Comparison of ENCODE assay signal across 17 cellular contexts in genomic region chr20:9837634-9838033, GRCh38. TPM values are rescaled to one million over a fixed set of nuclear protein-coding genes. Genes with fewer than 3 reads are reported as not detected.
A peak's percentile ranks its signal among the peaks of the same experiment; 100 is the strongest.
DNase-seq lines count a peak whose midpoint lies in the region; ATAC-seq and TF ChIP-seq lines count a peak whose summit lies in the region.
"Had no signal": no experiment of that assay in that cellular context is flagged by ENCODE, and none has a peak within 500 bp of the region (broad histone marks: within the 10 kb centered on the region; RNA-seq: fewer than 3 reads in every experiment).

No MANE protein-coding gene starts in this region.

- DNase-seq in A673 (ENCODE audit: low spot score) (peak; percentile 4), ascending aorta (ENCODE audit: low spot score in 2 of 2) (no peak), SKM-1 treated with dmso at 0.1 percent for 144 hours (lab: John Stamatoyannopoulos, UW; ENCODE audit: unreplicated experiment) (no peak), heart left ventricle (no peak), SHP77 (lab: John Stamatoyannopoulos, UW) (no peak)
- DNase-seq: activated CD8-positive, alpha-beta T cell treated with anti-CD3 and anti-CD28 coated beads for 36 hours; activated gamma-delta T cell; DMS153; gastrocnemius medialis; NCI-H1048; SJCRH30; stimulated activated CD8-positive, alpha-beta memory T cell treated with anti-CD3 and anti-CD28 coated beads, Interleukin-4, amount 100 ng/mL, for 48 hours; upper lobe of right lung had no signal

- POLR2A ChIA-PET in A673 (lab: Charles Lee; ENCODE audit: low non-redundant PET): no interaction called here

- no peak overlapping the region for H3K27ac ChIP-seq in A673 (ENCODE audit: low read depth, low read length, poor library complexity, severe bottlenecking)
- H3K27ac ChIP-seq in HUES64 (ENCODE audit: low read depth, low read length): no peak overlapping the region
- H3K27ac ChIP-seq in ascending aorta: no peak overlapping the region
- no peak overlapping the region for H3K27ac ChIP-seq in iPS-18a (ENCODE audit: low read length)
- no peak overlapping the region for H3K27ac ChIP-seq in heart left ventricle
- H3K27ac ChIP-seq: gastrocnemius medialis, SJCRH30, upper lobe of right lung had no signal

- ATAC-seq in heart left ventricle (no peak), GM19452 (IDR thresholded peaks at IDR 0.05; ENCODE audit: unreplicated experiment) (no peak)
- ATAC-seq: activated CD8-positive, alpha-beta T cell treated with anti-CD3 and anti-CD28 coated beads for 36 hours; gastrocnemius medialis had no signal

- no peak for TF ChIP-seq CTCF in A673 (conservative IDR thresholded peaks at IDR 0.05; ENCODE audit: low read depth, low read length)
- TF ChIP-seq CTCF in ascending aorta (IDR thresholded peaks at IDR 0.05): no peak
- no peak for TF ChIP-seq CTCF in heart left ventricle (IDR thresholded peaks at IDR 0.05)

- H3K4me1 ChIP-seq in A673 (ENCODE audit: insufficient read depth, low read length, poor library complexity, severe bottlenecking) (peaks cover 6% of the 10 kb centered on the region), HUES64 (ENCODE audit: insufficient read depth, low read length) (no peaks in the 10 kb centered on the region; the same call in 1 of the 2 replicates), ascending aorta (no peaks in the 10 kb centered on the region), iPS-18a (ENCODE audit: control insufficient read depth, low read depth, low read length) (no peaks in the 10 kb centered on the region), heart left ventricle (peaks cover 0 to 9% (median 0%) of the 10 kb centered on the region in 12 donors)
- H3K4me1 ChIP-seq: gastrocnemius medialis, SJCRH30 had no signal

- CTCF ChIA-PET in A673 (lab: Charles Lee): no interaction called here

- H3K36me3 ChIP-seq in A673 (ENCODE audit: insufficient read depth, low read length, poor library complexity, severe bottlenecking) (no peaks in the 10 kb centered on the region), HUES64 (ENCODE audit: insufficient read depth, low read length) (no peaks in the 10 kb centered on the region), ascending aorta (no peaks in the 10 kb centered on the region), iPS-18a (ENCODE audit: control insufficient read depth, low read depth, low read length) (no peaks in the 10 kb centered on the region), heart left ventricle (no peaks in the 10 kb centered on the region)
- H3K36me3 ChIP-seq: gastrocnemius medialis, SJCRH30, upper lobe of right lung had no signal

- no TSS peak for BruUV-seq in A673 (replicated peaks; lab: Mats Ljungman, UMichigan)

- H3K9me3 ChIP-seq in A673 (ENCODE audit: low read depth, low read length, poor library complexity, severe bottlenecking): no peaks in the 10 kb centered on the region
- no peaks in the 10 kb centered on the region for H3K9me3 ChIP-seq in HUES64 (ENCODE audit: insufficient read depth, low read depth, low read length)
- H3K9me3 ChIP-seq in ascending aorta: no peaks in the 10 kb centered on the region
- no peaks in the 10 kb centered on the region for H3K9me3 ChIP-seq in iPS-18a (ENCODE audit: control insufficient read depth, low read depth, low read length)
- H3K9me3 ChIP-seq in heart left ventricle: peaks cover 0 to 8% (median 0%) of the 10 kb centered on the region in 12 donors
- H3K9me3 ChIP-seq: gastrocnemius medialis, SJCRH30, upper lobe of right lung had no signal

- TF ChIP-seq POLR2A in heart left ventricle (IDR thresholded peaks at IDR 0.05): no peak

- WGBS in HUES64: 75% methylated on average over 7 of the region's 7 CpGs
- WGBS in heart left ventricle, 4 donors: 39 to 50% (median 43%) methylated on average over 7 of the region's 7 CpGs

- intact Hi-C loops in A673 (cut with micrococcal nuclease; ENCODE audit: unreplicated experiment) (no loop called here), ascending aorta (cut with DNase I) (loop anchor here (10.0 kb wide), 1 partner anchor 773 kb away; the partner anchor contains the start of gene PLCB4), heart left ventricle (cut with DNase I) (no loop called here)

- H3K4me3 ChIP-seq in A673 (ENCODE audit: low read depth, low read length, poor library complexity, severe bottlenecking): no peak overlapping the region
- peak overlapping the region; percentile 83 for H3K4me3 ChIP-seq in HUES64 (ENCODE audit: low read length)
- H3K4me3 ChIP-seq in ascending aorta: peak overlapping the region; percentile 53 to 75
- H3K4me3 ChIP-seq in iPS-18a (ENCODE audit: low read length): peak overlapping the region; percentile 79
- H3K4me3 ChIP-seq in heart left ventricle: no peak overlapping the region
- H3K4me3 ChIP-seq: gastrocnemius medialis, SJCRH30 had no signal

- H3K27me3 ChIP-seq in A673 (replicated peaks; ENCODE audit: insufficient read depth, low read depth, low read length, poor library complexity): peaks cover 73% of the 10 kb centered on the region
- peaks cover 37% of the 10 kb centered on the region for H3K27me3 ChIP-seq in HUES64 (ENCODE audit: insufficient read depth, low read length)
- H3K27me3 ChIP-seq in ascending aorta: no peaks in the 10 kb centered on the region
- H3K27me3 ChIP-seq in iPS-18a (ENCODE audit: control insufficient read depth, insufficient read depth, low read length): peaks cover 31% of the 10 kb centered on the region
- peaks cover 6 to 51% (median 18%) of the 10 kb centered on the region in 9 donors for H3K27me3 ChIP-seq in heart left ventricle

- H3K9ac ChIP-seq in HUES64 (ENCODE audit: low read depth, low read length) (no peak overlapping the region), iPS-18a (ENCODE audit: low read length) (no peak overlapping the region)

RNA-seq across cellular contexts. Expression of gene PAK5, which starts 1.2 kb away (rescaled TPM):
- not detected in 2 replicates for total RNA-seq in A673 (2021)
- 0.45 TPM for polyA plus RNA-seq in HUES64 (2013, experiment 1 of 2)
- 0.89 TPM for polyA plus RNA-seq in HUES64 (2013, experiment 2 of 2)
- not detected for total RNA-seq in ascending aorta
- total RNA-seq in heart left ventricle: not detected
- polyA plus RNA-seq in heart left ventricle: not detected
- total RNA-seq: activated CD8-positive, alpha-beta T cell treated with anti-CD3 and anti-CD28 coated beads for 36 hours; gastrocnemius medialis; mononuclear cell; SJCRH30 had no signal

Comparison
In these comparisons a context has a peak if more than half of its experiments do, and no peak if none do; other contexts are left out.
1. H3K4me3 ChIP-seq: peak in HUES64 (single experiment), ascending aorta (2 of 2) and iPS-18a (single experiment); none in A673 (single experiment) and heart left ventricle (0 of 12).